Comparison of ENCODE assay signal across 1 cellular context in the genomic region with DNA sequence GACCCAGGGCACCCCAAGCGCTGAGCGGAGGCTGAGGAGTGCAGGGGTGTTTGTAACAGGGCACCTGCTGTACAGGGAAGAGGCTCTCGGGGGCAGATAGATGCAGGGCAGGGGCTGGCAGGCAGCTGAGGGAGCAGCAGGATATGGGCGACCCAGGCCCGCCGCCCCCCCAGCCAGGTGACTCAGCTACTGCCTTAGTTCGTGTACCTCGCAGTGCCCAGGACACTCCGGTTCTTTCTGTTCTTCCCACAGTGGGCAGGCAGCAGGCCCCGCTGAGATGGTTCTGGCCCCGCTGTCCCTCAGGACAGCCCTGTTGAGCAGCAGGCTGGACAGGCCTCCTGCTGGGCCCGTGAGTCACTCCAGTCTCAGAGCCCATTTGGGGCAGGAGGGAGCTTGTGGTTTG.
TF ChIP-seq lines count a peak whose summit lies in the region.

No MANE protein-coding gene starts in this region.

TF ChIP-seq in IMR-90, 13 proteins besides CTCF, POLR2A, EP300 and RAD21:
- TF ChIP-seq CEBPB (IDR thresholded peaks at IDR 0.05; ENCODE audit: low read depth, low read length) (no peak), MXI1 (IDR thresholded peaks at IDR 0.05; ENCODE audit: borderline replicate concordance, low read depth, low read length) (no peak), FOS (IDR thresholded peaks at IDR 0.05; ENCODE audit: low read depth, low read length) (peak; percentile 33; the same call in 1 of the 2 replicates)
- TF ChIP-seq, protein P1, sequence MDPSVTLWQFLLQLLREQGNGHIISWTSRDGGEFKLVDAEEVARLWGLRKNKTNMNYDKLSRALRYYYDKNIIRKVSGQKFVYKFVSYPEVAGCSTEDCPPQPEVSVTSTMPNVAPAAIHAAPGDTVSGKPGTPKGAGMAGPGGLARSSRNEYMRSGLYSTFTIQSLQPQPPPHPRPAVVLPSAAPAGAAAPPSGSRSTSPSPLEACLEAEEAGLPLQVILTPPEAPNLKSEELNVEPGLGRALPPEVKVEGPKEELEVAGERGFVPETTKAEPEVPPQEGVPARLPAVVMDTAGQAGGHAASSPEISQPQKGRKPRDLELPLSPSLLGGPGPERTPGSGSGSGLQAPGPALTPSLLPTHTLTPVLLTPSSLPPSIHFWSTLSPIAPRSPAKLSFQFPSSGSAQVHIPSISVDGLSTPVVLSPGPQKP (IDR thresholded peaks at IDR 0.05; ENCODE audit: borderline replicate concordance, low read depth, low read length): no peak
